In the genomic region with DNA sequence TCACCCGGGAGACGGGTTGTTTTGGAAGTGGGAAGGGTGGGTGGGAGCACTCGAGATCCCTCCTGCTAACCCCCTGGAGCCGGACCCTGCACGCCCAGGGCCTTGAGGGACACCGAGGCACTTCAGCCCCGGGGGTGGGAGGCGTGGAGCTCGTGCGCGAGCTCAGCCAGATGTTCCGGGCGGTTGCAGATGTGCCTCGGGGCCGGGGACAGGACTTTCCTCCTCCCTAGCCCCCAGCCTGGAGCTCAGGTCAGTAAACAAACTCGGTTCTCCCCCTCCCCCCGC, we compare ENCODE assay signal across 9 cellular contexts. TPM values are rescaled to one million over a fixed set of nuclear protein-coding genes. Genes with fewer than 3 reads are reported as not detected.
DNase-seq lines count a peak whose midpoint lies in the region; ATAC-seq, FAIRE-seq and TF ChIP-seq lines count a peak whose summit lies in the region.
"Had no signal": no experiment of that assay in that cellular context is flagged by ENCODE, and none has a peak within 500 bp of the region (broad histone marks: within the 10 kb centered on the region; RNA-seq: fewer than 3 reads in every experiment).

No MANE protein-coding gene starts in this region.

- H3K4me1 ChIP-seq in breast epithelium (peaks cover 0 to 5% of the 10 kb centered on the region in 2 donors), GM12878 (ENCODE audit: control insufficient read depth, insufficient read depth, low read length) (peaks cover 17% of the 10 kb centered on the region), upper lobe of left lung (peaks cover 51 to 60% (median 59%) of the 10 kb centered on the region in 4 donors), OCI-LY7 (ENCODE audit: insufficient read depth, low read length, poor library complexity, severe bottlenecking) (no peaks in the 10 kb centered on the region)

- no peak overlapping the region for H3K4me3 Mint-ChIP-seq in MCF 10A (ENCODE audit: unreplicated experiment)
- peak overlapping the region; percentile 68 for H3K4me3 Mint-ChIP-seq in memory B cell

- RAD21 ChIA-PET in GM12878 (lab: Charles Lee; ENCODE audit: unreplicated experiment): interaction anchor here (1.9 to 6.6 kb wide), 5 partner anchors 22 to 111 kb away, joined by 5 to 147 read pairs (median 24); no protein-coding TSS in a partner anchor

- H2AFZ ChIP-seq in GM12878 (ENCODE audit: control insufficient read depth, low read depth, low read length) (no peak overlapping the region), OCI-LY7 (ENCODE audit: low read length) (no peak overlapping the region)

- no peak overlapping the region for H3K9ac ChIP-seq in GM12878 (ENCODE audit: control insufficient read depth, insufficient read depth, low read length)

- TF ChIP-seq RAD21 in GM12878 (IDR thresholded peaks at IDR 0.05; ENCODE audit: insufficient read depth, low read depth, low read length): no peak

- no peaks in the 10 kb centered on the region for H3K27me3 Mint-ChIP-seq in MCF 10A (ENCODE audit: insufficient read depth, unreplicated experiment)
- H3K27me3 Mint-ChIP-seq in memory B cell: peaks cover 15% of the 10 kb centered on the region

- no peak for ATAC-seq in GM12878
- no peak for ATAC-seq in memory B cell (ENCODE audit: low read depth)
- no peak for ATAC-seq in upper lobe of left lung (ENCODE audit: low FRiP score in 2 of 2)

- H3K9me2 ChIP-seq in OCI-LY7 (ENCODE audit: insufficient read depth, low read length): no peaks in the 10 kb centered on the region

- TF ChIP-seq CTCF in breast epithelium (IDR thresholded peaks at IDR 0.05) (no peak), MCF 10A (IDR thresholded peaks at IDR 0.05; ENCODE audit: unreplicated experiment) (no peak), GM12878 (IDR thresholded peaks at IDR 0.05 in 2 of 3, conservative IDR thresholded peaks at IDR 0.05 in 1 of 3; ENCODE audit: control insufficient read depth in 2 of 3, extremely low read depth in 1 of 3, insufficient read depth in 1 of 3, low read depth in 3 of 3, low read length in 3 of 3) (no peak), upper lobe of left lung (IDR thresholded peaks at IDR 0.05) (no peak), OCI-LY7 (conservative IDR thresholded peaks at IDR 0.05; ENCODE audit: low read length) (no peak)

- TF ChIP-seq EP300 in GM12878 (IDR thresholded peaks at IDR 0.05; ENCODE audit: borderline replicate concordance in 1 of 2, control insufficient read depth in 1 of 2, low read depth in 2 of 2, low read length in 2 of 2) (no peak), upper lobe of left lung (IDR thresholded peaks at IDR 0.05) (no peak)

- H3K4me2 ChIP-seq in GM12878 (ENCODE audit: control insufficient read depth, insufficient read depth) (peak overlapping the region; percentile 86), OCI-LY7 (ENCODE audit: low read length) (no peak overlapping the region)

- TF ChIP-seq POLR2A in breast epithelium (IDR thresholded peaks at IDR 0.05): no peak
- no peak for TF ChIP-seq POLR2A in GM12878 (IDR thresholded peaks at IDR 0.05; ENCODE audit: low read depth, low read length)
- no peak for TF ChIP-seq POLR2A in upper lobe of left lung (IDR thresholded peaks at IDR 0.05)

- H3K4me1 Mint-ChIP-seq in MCF 10A (ENCODE audit: insufficient read depth, unreplicated experiment) (no peaks in the 10 kb centered on the region), memory B cell (peaks cover 14% of the 10 kb centered on the region)

- SMC1A ChIA-PET in GM12878 (lab: Charles Lee; ENCODE audit: uncharacterized antibody, unreplicated experiment): interaction anchor here (0.9 to 4.8 kb wide), 4 partner anchors 24 to 175 kb away, joined by 3 to 61 read pairs (median 7); no protein-coding TSS in a partner anchor

- peaks cover 5% of the 10 kb centered on the region; the same call in 1 of the 2 replicates for H4K20me1 ChIP-seq in GM12878 (ENCODE audit: control insufficient read depth, insufficient read depth)
- H4K20me1 ChIP-seq in OCI-LY7 (ENCODE audit: insufficient read depth, low read length): no peaks in the 10 kb centered on the region

- H3K27ac Mint-ChIP-seq in MCF 10A (ENCODE audit: low read depth, unreplicated experiment) (no peak overlapping the region), memory B cell (no peak overlapping the region)

- no peak for FAIRE-seq in GM12878 (lab: Jason Lieb, UNC)

- 0% methylated on average over 16 of the region's 17 CpGs for WGBS in GM12878 (ENCODE audit: insufficient coverage, insufficient replicate concordance, low lambda C conversion rate, missing lambda C conversion rate)
- 0 to 1% methylated on average over 1 to 13 of the region's 17 CpGs for WGBS in upper lobe of left lung, 2 donors

- CTCF ChIA-PET in MCF 10A (lab: Yijun Ruan, JAX) (interaction anchor here (0.5 to 14.1 kb wide), 12 partner anchors 10 to 313 kb away, joined by 3 to 271 read pairs (median 8); partner anchors contain the start of genes GVQW3 and THAP12), GM12878 (lab: Yijun Ruan, JAX) (interaction anchor here (1.0 to 6.5 kb wide), 14 partner anchors 12 to 209 kb away, joined by 3 to 131 read pairs (median 9); no protein-coding TSS in a partner anchor), OCI-LY7 (lab: Charles Lee; ENCODE audit: unreplicated experiment) (no interaction called here)

- POLR2A ChIA-PET in MCF 10A (lab: Yijun Ruan, JAX): interaction anchor here (1.3 to 1.4 kb wide), 2 partner anchors 25 to 105 kb away, joined by 3 to 5 read pairs; no protein-coding TSS in a partner anchor
- POLR2A ChIA-PET in GM12878 (lab: Charles Lee): no interaction called here
- POLR2A ChIA-PET in OCI-LY7 (lab: Charles Lee): no interaction called here

- in situ Hi-C loops in GM12878 (cut with MboI): no loop called here

- no peaks in the 10 kb centered on the region for H3K9me3 ChIP-seq in breast epithelium
- H3K9me3 ChIP-seq in GM12878 (replicated peaks; ENCODE audit: control insufficient read depth, insufficient read depth, low read length): no peaks in the 10 kb centered on the region
- no peaks in the 10 kb centered on the region for H3K9me3 ChIP-seq in upper lobe of left lung
- no peaks in the 10 kb centered on the region for H3K9me3 ChIP-seq in OCI-LY7 (ENCODE audit: low read length)

- H3K9me3 Mint-ChIP-seq in MCF 10A (ENCODE audit: unreplicated experiment): no peaks in the 10 kb centered on the region
- no peaks in the 10 kb centered on the region for H3K9me3 Mint-ChIP-seq in memory B cell

- H3K36me3 ChIP-seq in breast epithelium: no peaks in the 10 kb centered on the region
- no peaks in the 10 kb centered on the region for H3K36me3 ChIP-seq in GM12878 (ENCODE audit: control insufficient read depth in 2 of 2, insufficient read depth in 2 of 2, low read length in 1 of 2)
- H3K36me3 ChIP-seq in upper lobe of left lung: no peaks in the 10 kb centered on the region
- H3K36me3 ChIP-seq in OCI-LY7 (ENCODE audit: insufficient read depth, low read length): no peaks in the 10 kb centered on the region

- H3K4me3 ChIP-seq in breast epithelium: peak overlapping the region; percentile 63 to 88 (median 82)
- no peak overlapping the region for H3K4me3 ChIP-seq in GM12878
- H3K4me3 ChIP-seq in upper lobe of left lung: peak overlapping the region; percentile 43 to 60 (median 50)
- no peak overlapping the region for H3K4me3 ChIP-seq in OCI-LY7 (ENCODE audit: low read depth, low read length, poor library complexity, severe bottlenecking)

- H3K27ac ChIP-seq in breast epithelium: peak overlapping the region; percentile 50 to 54
- no peak overlapping the region for H3K27ac ChIP-seq in GM12878 (ENCODE audit: control insufficient read depth, insufficient read depth)
- H3K27ac ChIP-seq in upper lobe of left lung: peak overlapping the region in 1 of 4 donors; percentile 38
- no peak overlapping the region for H3K27ac ChIP-seq in OCI-LY7 (ENCODE audit: low read depth, low read length, poor library complexity, severe bottlenecking)

- H3K79me2 ChIP-seq in GM12878 (ENCODE audit: control insufficient read depth, insufficient read depth, low read length) (no peaks in the 10 kb centered on the region), OCI-LY7 (ENCODE audit: insufficient read depth, low read depth, low read length) (no peaks in the 10 kb centered on the region)

- intact Hi-C loops in breast epithelium (cut with DNase I; ENCODE audit: low total_unique reads): no loop called here
- intact Hi-C loops in MCF 10A (cut with micrococcal nuclease): loop anchor here (2.0 kb wide), 1 partner anchor 303 kb away; no protein-coding TSS in a partner anchor
- intact Hi-C loops in GM12878 (cut with micrococcal nuclease; ENCODE audit: unreplicated experiment): loop anchor here (2.0 to 10.0 kb wide), 5 partner anchors 25 to 473 kb away; no protein-coding TSS in a partner anchor
- intact Hi-C loops in OCI-LY7 (cut with micrococcal nuclease; ENCODE audit: unreplicated experiment): loop anchor here (5.0 kb wide), 1 partner anchor 312 kb away; no protein-coding TSS in a partner anchor

- H3K27me3 ChIP-seq in breast epithelium: no peaks in the 10 kb centered on the region
- H3K27me3 ChIP-seq in GM12878 (replicated peaks in 1 of 2; ENCODE audit: control insufficient read depth in 2 of 2, insufficient read depth in 2 of 2, low read length in 1 of 2): peaks cover 33 to 45% of the 10 kb centered on the region in 2 experiments
- H3K27me3 ChIP-seq in upper lobe of left lung: peaks cover 0 to 41% (median 18%) of the 10 kb centered on the region in 4 donors

- H3K36me3 Mint-ChIP-seq in MCF 10A (ENCODE audit: insufficient read depth, unreplicated experiment) (no peaks in the 10 kb centered on the region), memory B cell (no peaks in the 10 kb centered on the region)

- DNase-seq in breast epithelium (ENCODE audit: low spot score in 2 of 2) (no peak), MCF 10A (ENCODE audit: unreplicated experiment) (no peak), GM12878 (ENCODE audit: low read depth, low spot score) (no peak), memory B cell (ENCODE audit: low spot score in 2 of 2) (no peak), upper lobe of left lung (no peak), COLO829 (ENCODE audit: low spot score) (no peak), ecto neural progenitor cell (ENCODE audit: low spot score) (no peak), OCI-LY7 (ENCODE audit: low spot score) (no peak)

- BruUV-seq in MCF 10A (replicated peaks; lab: Mats Ljungman, UMichigan): no TSS peak
- no TSS peak for BruUV-seq in GM12878 (replicated peaks; lab: Mats Ljungman, UMichigan)
- no TSS peak for BruUV-seq in OCI-LY7 (replicated peaks; lab: Mats Ljungman, UMichigan)

RNA-seq across cellular contexts. Expression of gene WNT11, which starts 3.3 kb away (rescaled TPM):
- 10 to 100 TPM in 2 of 3 donors, 1 to 10 TPM in 1; 7.0 to 70.6 (median 17.7) TPM for total RNA-seq in breast epithelium
- total RNA-seq in MCF 10A (2022): not detected in 2 replicates
- total RNA-seq in GM12878 (2013; cell fraction: nucleolus; rRNA removed): not detected in 2 replicates
- not detected in 2 replicates for total RNA-seq in GM12878 (2014; rRNA removed)
- total RNA-seq in GM12878 (2014; rRNA removed; fragmentation: Illumina TruSeq; extraction: Trizol): not detected in 2 replicates
- not detected in 2 replicates for total RNA-seq in GM12878 (2021)
- 0.17 TPM for polyA plus RNA-seq in GM12878 (2011; ENCODE audit: low read depth)
- 0.05 TPM in 1 of 2 replicates, not detected in the other for polyA plus RNA-seq in GM12878 (2011; rRNA removed)
- polyA plus RNA-seq in GM12878 (2011; cell fraction: cytosol; rRNA removed): 0.03 TPM in 1 of 2 replicates, not detected in the other
- 0.15 TPM in 1 of 2 replicates, not detected in the other for polyA plus RNA-seq in GM12878 (2011; cell fraction: nucleus; rRNA removed)
- 0.27 TPM in 1 of 2 replicates, not detected in the other for polyA plus RNA-seq in GM12878 (2012)
- polyA plus RNA-seq in GM12878 (2014; fragmentation: Illumina TruSeq; extraction: Trizol): not detected in 2 replicates
- polyA plus RNA-seq in GM12878 (2014; fragmentation: Nextera tagmentation; extraction: Ambion mirVana): not detected
- 0.53 TPM in 1 of 2 replicates, not detected in the other for polyA plus RNA-seq in GM12878 (2014; rRNA removed)
- polyA plus RNA-seq in GM12878 (2016; fragmentation: Nextera tagmentation; extraction: Ambion mirVana): under 1 TPM in 1 of 2 experiments, not detected in 1; 0.19 TPM
- not detected in 2 replicates for polyA minus RNA-seq in GM12878 (2011; rRNA and poly(A)+ RNA removed)
- not detected in 2 replicates for polyA minus RNA-seq in GM12878 (2011; cell fraction: cytosol; rRNA and poly(A)+ RNA removed)
- not detected in 2 replicates for polyA minus RNA-seq in GM12878 (2011; cell fraction: nucleus; rRNA and poly(A)+ RNA removed)
- 10 to 100 TPM in 1 of 6 donors, 1 to 10 TPM in 5; 1.7 to 12.9 (median 4.1) TPM for total RNA-seq in upper lobe of left lung
- not detected in 2 replicates for total RNA-seq in OCI-LY7 (2014; rRNA removed; shearing (Covaris generic))
- total RNA-seq in OCI-LY7 (2022): not detected in 2 replicates
- total RNA-seq: glomerular endothelial cell had no signal

Comparison
In these comparisons a context has a peak if more than half of its experiments do, and no peak if none do; other contexts are left out.
1. H3K27ac ChIP-seq: peak in breast epithelium (2 of 2); none in GM12878 (single experiment) and OCI-LY7 (single experiment).
2. H3K4me3 ChIP-seq: peak in breast epithelium (3 of 3) and upper lobe of left lung (4 of 4); none in GM12878 (single experiment) and OCI-LY7 (single experiment).